Comparison of ENCODE assay signal across 8 cellular contexts in genomic region chr5:116575635-116576042, GRCh38. TPM values are rescaled to one million over a fixed set of nuclear protein-coding genes. Genes with fewer than 3 reads are reported as not detected.
A peak's percentile ranks its signal among the peaks of the same experiment; 100 is the strongest.
DNase-seq lines count a peak whose midpoint lies in the region; ATAC-seq and TF ChIP-seq lines count a peak whose summit lies in the region.

No MANE protein-coding gene starts in this region.

- no peaks in the 10 kb centered on the region for H3K27me3 ChIP-seq in endocrine pancreas (ENCODE audit: control insufficient read depth, insufficient read depth, low read length)

- no peaks in the 10 kb centered on the region for H3K9me3 ChIP-seq in endocrine pancreas (ENCODE audit: control insufficient read depth, low read length)

- H3K4me1 ChIP-seq in endocrine pancreas (ENCODE audit: control insufficient read depth, insufficient read depth, low read length), result peaks cover 4% of the 10 kb centered on the region

- ATAC-seq in GM18519 (IDR thresholded peaks at IDR 0.05; ENCODE audit: low FRiP score, unreplicated experiment), result no peak

- H3K36me3 Mint-ChIP-seq in nephron progenitor cell (ENCODE audit: low read depth), result no peaks in the 10 kb centered on the region

- no peak for TF ChIP-seq CTCF in nephron progenitor cell (IDR thresholded peaks at IDR 0.05)

- H3K36me3 ChIP-seq in endocrine pancreas (ENCODE audit: control insufficient read depth, insufficient read depth, low read length), result no peaks in the 10 kb centered on the region

- H3K4me3 ChIP-seq in endocrine pancreas (ENCODE audit: control insufficient read depth, insufficient read depth, low read length), result peak overlapping the region; percentile 90

- H3K9me3 Mint-ChIP-seq in nephron progenitor cell, result peaks cover 4% of the 10 kb centered on the region

- H3K9ac ChIP-seq in endocrine pancreas (ENCODE audit: control insufficient read depth, insufficient read depth, low read length), result peak overlapping the region; percentile 79

- H3K27ac Mint-ChIP-seq in nephron progenitor cell, result peak overlapping the region; percentile 70

- peak overlapping the region; percentile 98 for H3K4me3 Mint-ChIP-seq in nephron progenitor cell

- peaks cover 30% of the 10 kb centered on the region for H3K4me1 Mint-ChIP-seq in nephron progenitor cell

- DNase-seq in Daoy (ENCODE audit: low read depth) (peak; percentile 28), NCI-H524 (lab: John Stamatoyannopoulos, UW) (peak; percentile 30 to 69), nephron progenitor cell (peak; percentile 42), HK-2 (ENCODE audit: unreplicated experiment) (no peak), NK-92 (lab: John Stamatoyannopoulos, UW; ENCODE audit: unreplicated experiment) (no peak), NCI-H1092 (lab: John Stamatoyannopoulos, UW) (no peak)

- peaks cover 18% of the 10 kb centered on the region for H3K27me3 Mint-ChIP-seq in nephron progenitor cell (ENCODE audit: low read depth, poor library complexity)

RNA-seq across cellular contexts. Expression of gene SEMA6A, which starts 1.0 kb away (rescaled TPM):
- total RNA-seq in Daoy (2014; rRNA removed; shearing (Covaris generic)), result 0.34 and 4.9 TPM in 2 replicates

Comparison
In these comparisons a context has a peak if more than half of its experiments do, and no peak if none do; other contexts are left out.
1. DNase-seq: peak in Daoy (single experiment), NCI-H524 (2 of 2) and nephron progenitor cell (single experiment); none in HK-2 (single experiment), NK-92 (single experiment) and NCI-H1092 (single experiment).